Comparison of ENCODE assay signal across 17 cellular contexts in the genomic region with DNA sequence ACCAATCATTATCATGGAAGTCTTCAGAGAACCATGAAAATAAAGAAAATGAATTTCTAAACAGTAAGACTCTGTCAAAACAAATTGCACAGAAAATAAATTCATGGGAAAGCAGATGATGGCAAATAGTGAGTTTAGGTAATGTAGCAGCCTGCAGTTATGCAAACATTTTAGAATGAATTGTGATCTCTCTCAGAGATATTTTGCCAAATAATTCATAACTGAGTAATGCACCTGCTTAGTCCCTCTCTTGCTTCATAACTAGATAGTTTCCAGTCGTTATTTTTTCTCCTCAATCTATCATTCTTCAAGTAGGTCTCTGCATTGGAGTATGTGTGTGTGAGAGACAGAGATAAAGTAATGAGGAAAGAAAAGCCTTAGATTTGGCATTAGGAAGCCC.
DNase-seq lines count a peak whose midpoint lies in the region; ATAC-seq and TF ChIP-seq lines count a peak whose summit lies in the region.
"Had no signal": no experiment of that assay in that cellular context is flagged by ENCODE, and none has a peak within 500 bp of the region (broad histone marks: within the 10 kb centered on the region; RNA-seq: fewer than 3 reads in every experiment).

No MANE protein-coding gene starts in this region.

- H3K4me3 ChIP-seq in foreskin fibroblast (ENCODE audit: low read depth in 1 of 2, low read length in 2 of 2): no peak overlapping the region
- H3K4me3 ChIP-seq: BLaER1, GM12878, GM23338 had no signal

- TF ChIP-seq CTCF in omental fat pad (IDR thresholded peaks at IDR 0.05) (no peak), foreskin fibroblast (IDR thresholded peaks at IDR 0.05; ENCODE audit: low read depth, low read length) (no peak), endothelial cell (IDR thresholded peaks at IDR 0.05; ENCODE audit: unreplicated experiment) (no peak)

- no peak overlapping the region for H3K4me3 Mint-ChIP-seq in endothelial cell (ENCODE audit: unreplicated experiment)
- H3K4me3 Mint-ChIP-seq: B cell; CD4-positive, CD25-positive, alpha-beta regulatory T cell; CD8-positive, alpha-beta T cell; GM23338; H9 had no signal

- H3K27ac Mint-ChIP-seq in endothelial cell (ENCODE audit: unreplicated experiment): no peak overlapping the region
- H3K27ac Mint-ChIP-seq: B cell; CD4-positive, CD25-positive, alpha-beta regulatory T cell; CD8-positive, alpha-beta T cell; GM23338 had no signal

- H3K27me3 Mint-ChIP-seq in endothelial cell (ENCODE audit: unreplicated experiment): no peaks in the 10 kb centered on the region

- no peaks in the 10 kb centered on the region for H3K9me3 Mint-ChIP-seq in endothelial cell (ENCODE audit: unreplicated experiment)
- H3K9me3 Mint-ChIP-seq: CD8-positive, alpha-beta T cell; GM23338; H9 had no signal

- peak; percentile 61 for ATAC-seq in omental fat pad (ENCODE audit: low FRiP score)
- ATAC-seq in activated CD4-positive, CD25-positive, alpha-beta regulatory T cell treated with anti-CD3 and anti-CD28 coated beads, Interleukin-2, amount 50 U/mL, for 24 hours: no peak
- ATAC-seq: CD8-positive, alpha-beta T cell; GM12878; GM23338; HCT116 had no signal

- H3K4me1 Mint-ChIP-seq in endothelial cell (ENCODE audit: unreplicated experiment): no peaks in the 10 kb centered on the region
- H3K4me1 Mint-ChIP-seq: B cell; CD4-positive, CD25-positive, alpha-beta regulatory T cell had no signal

- H3K36me3 Mint-ChIP-seq in endothelial cell (ENCODE audit: low read depth, unreplicated experiment): no peaks in the 10 kb centered on the region
- H3K36me3 Mint-ChIP-seq: CD4-positive, CD25-positive, alpha-beta regulatory T cell; CD8-positive, alpha-beta T cell had no signal

- DNase-seq in GM03348 (ENCODE audit: low spot score) (peak; percentile 13), NCI-H226 (peak; percentile 20), omental fat pad (ENCODE audit: low spot score) (no peak), foreskin fibroblast (no peak), endothelial cell (ENCODE audit: low spot score) (no peak)
- DNase-seq: Caco-2; CD4-positive, CD25-positive, alpha-beta regulatory T cell; CD8-positive, alpha-beta T cell; DMS153; DND-41; H9 had no signal

Comparison
In these comparisons a context has a peak if more than half of its experiments do, and no peak if none do; other contexts are left out.
1. DNase-seq: peak in GM03348 (single experiment) and NCI-H226 (single experiment); none in omental fat pad (single experiment), foreskin fibroblast (0 of 2) and endothelial cell (single experiment).